In the genomic region with DNA sequence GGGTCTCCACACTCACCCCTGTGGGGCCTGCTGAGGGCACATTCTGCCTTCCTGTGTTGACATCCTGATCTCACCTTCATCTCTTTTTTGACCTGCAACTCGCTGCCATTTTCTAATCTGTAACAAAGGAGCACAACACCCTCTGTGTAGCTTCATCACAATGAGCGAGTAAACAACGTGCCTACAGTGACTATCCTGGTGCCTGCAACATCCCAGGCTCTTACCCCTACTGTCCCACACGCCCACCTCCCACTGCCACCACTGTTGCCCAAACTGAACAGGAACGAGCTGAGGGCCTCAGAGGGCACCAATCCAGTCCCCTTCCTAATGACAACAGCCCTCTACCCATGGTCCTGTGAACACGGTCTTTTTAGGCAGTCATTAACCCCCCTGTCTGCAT, we compare ENCODE assay signal across 22 cellular contexts.
"Had no signal": no experiment of that assay in that cellular context is flagged by ENCODE, and none has a peak within 500 bp of the region (broad histone marks: within the 10 kb centered on the region; RNA-seq: fewer than 3 reads in every experiment).

No MANE protein-coding gene starts in this region.

- H3K9me3 ChIP-seq: colonic mucosa, esophagus squamous epithelium, gastrocnemius medialis, left lung, lower lobe of right lung, mucosa of descending colon had no signal

- H3K4me1 ChIP-seq: colonic mucosa, gastrocnemius medialis had no signal

- DNase-seq: colonic mucosa; cortex of kidney; dermis blood vessel endothelial cell; dorsolateral prefrontal cortex; effector CD4-positive, alpha-beta T cell; effector memory CD4-positive, alpha-beta T cell; erythroblast; esophagus squamous epithelium; foreskin fibroblast; foreskin melanocyte; gastrocnemius medialis; glutamatergic neuron; head of caudate nucleus; heart right ventricle; hippocampal formation; left cardiac atrium; left lung; left ventricle myocardium superior; lower lobe of right lung; mesendoderm; mucosa of descending colon had no signal

- H3K36me3 ChIP-seq: colonic mucosa, esophagus squamous epithelium, gastrocnemius medialis, heart right ventricle, left lung, lower lobe of right lung had no signal

- H3K4me3 ChIP-seq: colonic mucosa, dorsolateral prefrontal cortex, esophagus squamous epithelium, gastrocnemius medialis, heart right ventricle, left lung, lower lobe of right lung, mucosa of descending colon had no signal

- H3K27me3 ChIP-seq: colonic mucosa, dorsolateral prefrontal cortex, esophagus squamous epithelium, gastrocnemius medialis, heart right ventricle, left lung had no signal

- H3K27ac ChIP-seq: colonic mucosa, dorsolateral prefrontal cortex, epithelial cell of prostate, esophagus squamous epithelium, gastrocnemius medialis, heart right ventricle, left lung, lower lobe of right lung had no signal

- ATAC-seq: gastrocnemius medialis, heart right ventricle, left cardiac atrium, left lung, left ventricle myocardium superior, lower lobe of right lung, mucosa of descending colon had no signal
